8 cellular contexts compared by ENCODE assay signal in the genomic region with DNA sequence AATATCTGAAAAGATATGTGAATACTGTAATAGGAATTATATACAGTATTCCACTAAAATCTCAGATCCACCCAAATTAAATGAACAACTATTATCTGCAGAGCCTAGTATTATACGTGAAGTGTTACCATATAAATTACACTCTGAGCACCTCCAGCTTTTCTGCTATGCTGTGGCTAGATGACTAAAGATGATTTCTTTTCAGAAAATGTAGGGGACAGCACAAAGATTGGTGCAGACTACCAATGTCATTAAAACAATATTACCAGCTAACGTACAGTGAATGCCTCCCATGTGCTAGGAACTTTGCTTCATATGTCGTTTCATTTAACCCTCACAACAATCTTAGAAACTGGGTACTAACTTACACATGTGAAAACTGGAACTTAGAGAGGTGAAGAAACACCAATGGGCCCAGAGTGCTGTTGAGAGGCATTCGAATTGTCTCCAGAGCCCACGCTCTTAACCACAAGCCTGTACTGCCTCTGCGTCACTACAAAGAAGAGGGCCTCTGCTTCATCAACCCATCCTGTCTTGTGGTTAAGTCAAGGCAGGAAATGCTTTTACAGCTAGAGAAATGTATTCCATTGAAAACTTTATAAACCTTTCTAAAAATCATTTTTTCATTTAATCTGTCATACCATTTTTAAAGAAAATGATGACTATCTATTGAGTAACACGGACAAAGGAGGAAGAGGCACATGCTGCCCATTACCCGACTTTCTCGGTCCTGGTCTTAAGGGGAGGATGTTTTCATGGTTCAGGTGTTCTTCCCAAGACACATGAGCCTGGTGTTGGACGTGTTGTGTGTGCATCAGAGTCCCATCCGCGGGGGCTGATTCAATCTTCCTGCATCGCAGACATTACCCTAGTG. TPM values are rescaled to one million over a fixed set of nuclear protein-coding genes. Genes with fewer than 3 reads are reported as not detected.
DNase-seq lines count a peak whose midpoint lies in the region; ATAC-seq, FAIRE-seq and TF ChIP-seq lines count a peak whose summit lies in the region.

No MANE protein-coding gene starts in this region.

- peaks cover 81% of the 10 kb centered on the region for H3K4me1 Mint-ChIP-seq in CD8-positive, alpha-beta T cell (ENCODE audit: low read depth)

- H3K9me3 ChIP-seq in CD8-positive, alpha-beta T cell (ENCODE audit: low read length): no peaks in the 10 kb centered on the region
- H3K9me3 ChIP-seq in mucosa of descending colon (no peaks in the 10 kb centered on the region), tibial artery (no peaks in the 10 kb centered on the region)

- CTCF ChIA-PET in CD8-positive, alpha-beta T cell (lab: Charles Lee): interaction anchor here (1.1 to 2.0 kb wide), 3 partner anchors 11 to 61 kb away, joined by 3 to 7 read pairs (median 5); no protein-coding TSS in a partner anchor

- TF ChIP-seq CTCF in CD8-positive, alpha-beta T cell (IDR thresholded peaks at IDR 0.05): no peak
- TF ChIP-seq CTCF in mucosa of descending colon (IDR thresholded peaks at IDR 0.05) (no peak), tibial artery (IDR thresholded peaks at IDR 0.05) (no peak)

- H3K4me3 Mint-ChIP-seq in CD8-positive, alpha-beta T cell: peak overlapping the region; percentile 88

- FAIRE-seq in urothelium cell line (lab: Jason Lieb, UNC): no peak

- H3K9me3 Mint-ChIP-seq in CD8-positive, alpha-beta T cell: no peaks in the 10 kb centered on the region

- H3K4me1 ChIP-seq in CD8-positive, alpha-beta T cell (ENCODE audit: insufficient read depth, low read length): peaks cover 63% of the 10 kb centered on the region
- no peaks in the 10 kb centered on the region for H3K4me1 ChIP-seq in mucosa of descending colon (ENCODE audit: low read depth)
- H3K4me1 ChIP-seq in tibial artery: no peaks in the 10 kb centered on the region

- peak overlapping the region; percentile 74 for H3K27ac ChIP-seq in CD8-positive, alpha-beta T cell (ENCODE audit: low read depth, low read length)
- no peak overlapping the region for H3K27ac ChIP-seq in tibial artery

- H3K27me3 ChIP-seq in CD8-positive, alpha-beta T cell (ENCODE audit: insufficient read depth, low read length): no peaks in the 10 kb centered on the region
- H3K27me3 ChIP-seq in tibial artery: no peaks in the 10 kb centered on the region

- POLR2A ChIA-PET in CD8-positive, alpha-beta T cell (lab: Charles Lee): interaction anchor here (0.7 to 3.9 kb wide), 10 partner anchors 9 to 54 kb away, joined by 3 to 62 read pairs (median 5); a partner anchor contains a TSS

- H3K27me3 Mint-ChIP-seq in CD8-positive, alpha-beta T cell (ENCODE audit: low read depth): no peaks in the 10 kb centered on the region

- intact Hi-C loops in CD8-positive, alpha-beta T cell (cut with DNase I, micrococcal nuclease): loop anchor here (1.0 to 10.0 kb wide), 5 partner anchors 13 to 1949 kb away; a partner anchor contains a TSS
- intact Hi-C loops in mucosa of descending colon (cut with DNase I, micrococcal nuclease) (no loop called here), tibial artery (cut with DNase I; ENCODE audit: low total_unique reads) (no loop called here)

- H3K36me3 ChIP-seq in CD8-positive, alpha-beta T cell (ENCODE audit: insufficient read depth, low read length): no peaks in the 10 kb centered on the region
- H3K36me3 ChIP-seq in mucosa of descending colon (ENCODE audit: low read depth) (no peaks in the 10 kb centered on the region), tibial artery (no peaks in the 10 kb centered on the region)

- peak overlapping the region; percentile 69 for H3K4me3 ChIP-seq in CD8-positive, alpha-beta T cell (ENCODE audit: low read depth, low read length)
- H3K4me3 ChIP-seq in mucosa of descending colon (no peak overlapping the region), tibial artery (no peak overlapping the region)

- H3K27ac Mint-ChIP-seq in CD8-positive, alpha-beta T cell: peak overlapping the region; percentile 96

- ATAC-seq in CD8-positive, alpha-beta T cell: peak; percentile 88
- ATAC-seq in GM21526 (IDR thresholded peaks at IDR 0.05; ENCODE audit: low FRiP score, unreplicated experiment) (peak; percentile 96), mucosa of descending colon (peak; percentile 95)

- DNase-seq in CD8-positive, alpha-beta T cell: peak; percentile 28 to 82 (median 65)
- DNase-seq in Kasumi-1 (lab: John Stamatoyannopoulos, UW) (peak; percentile 73 to 86), activated T-cell treated with anti-CD3 and anti-CD28 coated beads for 1 hour (ENCODE audit: low read depth) (peak; percentile 30), mucosa of descending colon (peak in 1 of 3 donors; percentile 43), urothelium cell line (ENCODE audit: low spot score) (peak; percentile 54), tibial artery (no peak), HuH-7 (ENCODE audit: low spot score) (no peak)

- H3K36me3 Mint-ChIP-seq in CD8-positive, alpha-beta T cell: peaks cover 37% of the 10 kb centered on the region

RNA-seq across cellular contexts. Expression of a gene that starts 1.3 kb away (rescaled TPM):
- 10 to 100 TPM; 10.9 to 12.2 TPM for total RNA-seq in CD8-positive, alpha-beta T cell
- 1 to 10 TPM in 2 of 3 donors, under 1 TPM in 1; 0.41 to 1.6 (median 1.6) TPM for total RNA-seq in mucosa of descending colon

RNA-seq across cellular contexts. Expression of a gene that starts 13.2 kb away (rescaled TPM):
- total RNA-seq in CD8-positive, alpha-beta T cell: 10 to 100 TPM; 14.9 to 16.3 TPM
- 10 to 100 TPM; 21.2 to 29.8 (median 24.3) TPM for total RNA-seq in mucosa of descending colon

Comparison
In these comparisons a context has a peak if more than half of its experiments do, and no peak if none do; other contexts are left out.
1. DNase-seq: peak in CD8-positive, alpha-beta T cell (7 of 7), Kasumi-1 (2 of 2), activated T-cell treated with anti-CD3 and anti-CD28 coated beads for 1 hour (single experiment) and urothelium cell line (single experiment); none in tibial artery (0 of 2) and HuH-7 (single experiment).
2. RNA of a gene that starts 1.3 kb away (total RNA-seq): 10.9 to 12.2 TPM in CD8-positive, alpha-beta T cell; 0.41 to 1.6 TPM in mucosa of descending colon; every median in the first group is over 4 times any median in the second.
3. intact Hi-C loops: an anchor here in CD8-positive, alpha-beta T cell (1.0 to 10.0 kb wide); none called in mucosa of descending colon and tibial artery.
4. Peak in every context shown above with its lines, with median percentiles within 50 percentile points of each other: ATAC-seq.